ENCODE assay signal across 8 cellular contexts in the genomic region with DNA sequence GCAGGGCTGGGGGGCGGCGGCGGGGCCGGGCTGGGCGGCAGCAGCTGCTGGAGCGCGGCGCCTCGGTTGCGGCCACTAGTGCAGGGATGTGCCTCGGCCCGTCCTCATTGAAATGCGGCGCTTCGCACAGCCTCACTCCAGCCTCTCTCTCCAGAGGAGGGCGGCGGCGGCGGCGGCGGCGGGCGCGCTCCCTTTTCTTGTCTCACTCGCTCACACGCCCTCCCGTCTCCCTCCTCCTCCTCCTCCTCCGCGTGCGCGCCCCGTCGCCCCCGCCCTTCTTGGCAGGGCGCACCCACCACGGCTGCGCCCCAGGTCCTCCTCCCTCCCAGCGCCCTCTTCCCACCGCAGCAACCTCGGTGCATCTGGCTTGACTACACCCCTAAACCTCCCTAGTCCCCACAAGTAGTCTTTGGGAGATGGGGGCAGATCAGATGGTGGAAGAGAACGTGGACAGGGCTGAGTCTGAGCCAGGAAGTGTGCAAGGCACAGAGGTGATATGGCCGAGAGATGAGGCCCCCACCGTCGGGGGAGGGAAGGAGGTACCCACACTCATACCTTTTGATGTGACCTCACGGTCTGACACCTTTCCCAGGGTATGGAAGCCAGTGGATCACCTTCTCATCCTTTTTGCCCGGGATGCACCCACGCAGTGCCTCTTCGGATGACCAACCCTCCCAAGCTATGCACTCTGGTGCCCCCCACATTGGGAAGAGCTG. TPM values are rescaled to one million over a fixed set of nuclear protein-coding genes. Genes with fewer than 3 reads are reported as not detected.
DNase-seq lines count a peak whose midpoint lies in the region; ATAC-seq and TF ChIP-seq lines count a peak whose summit lies in the region.

DCLK1 (minus strand) TSS at position 168 of the 716 bp plus-strand sequence.

- peak within 1 kb of the TSS; percentile 52 to 55 for H3K4me3 ChIP-seq in muscle layer of colon (ENCODE audit: low read depth in 1 of 2, low read length in 2 of 2)

- H3K27ac ChIP-seq in muscle layer of colon (ENCODE audit: low read depth, low read length) = peak within 1 kb of the TSS; percentile 2

- DNase-seq in DMS53 (lab: John Stamatoyannopoulos, UW) (peak; percentile 78), NCI-H748 treated with DMSO at 0.1 percent for 48 hours (lab: John Stamatoyannopoulos, UW) (peak; percentile 71), erythroblast (lab: John Stamatoyannopoulos, UW) (peak; percentile 35 to 41), HT-29 (ENCODE audit: low spot score) (no peak), cerebellar nuclear complex (lab: John Stamatoyannopoulos, UW) (no peak)
- DNase-seq in stimulated activated CD4-positive, alpha-beta T cell treated with anti-CD3 and anti-CD28 coated beads, Interleukin-1b, Interleukin-23, amount 100 ng/mL, for 48 hours = no peak

- no peaks in the 10 kb centered on the region for H3K36me3 ChIP-seq in muscle layer of colon (ENCODE audit: insufficient read depth, low read length)

- no peak within 1 kb of the TSS for H3K9ac ChIP-seq in muscle layer of colon (ENCODE audit: low read length)

- H3K9me3 ChIP-seq in muscle layer of colon (ENCODE audit: low read length) = no peaks in the 10 kb centered on the region

- no peak for TF ChIP-seq POLR2A in erythroblast (IDR thresholded peaks at IDR 0.05; ENCODE audit: low read length)

- H3K27me3 ChIP-seq in muscle layer of colon (ENCODE audit: control insufficient read depth in 1 of 2, insufficient read depth in 2 of 2, low read length in 2 of 2) = no peaks in the 10 kb centered on the region

- no peak for ATAC-seq in HG03196 (IDR thresholded peaks at IDR 0.05; ENCODE audit: unreplicated experiment)

- H3K4me1 ChIP-seq in muscle layer of colon (ENCODE audit: insufficient read depth, low read length) = no peaks in the 10 kb centered on the region

RNA-seq across cellular contexts. Expression of gene DCLK1, which starts in this region (rescaled TPM):
- total RNA-seq in HT-29 (2014; rRNA removed; shearing (Covaris generic)) = not detected in 2 replicates

Comparison
In these comparisons a context has a peak if more than half of its experiments do, and no peak if none do; other contexts are left out.
1. DNase-seq: peak in DMS53 (single experiment), NCI-H748 treated with DMSO at 0.1 percent for 48 hours (single experiment) and erythroblast (2 of 2); none in HT-29 (single experiment), cerebellar nuclear complex (0 of 2) and stimulated activated CD4-positive, alpha-beta T cell treated with anti-CD3 and anti-CD28 coated beads, Interleukin-1b, Interleukin-23, amount 100 ng/mL, for 48 hours (single experiment).